ENCODE assay signal across 25 cellular contexts in genomic region chr6:147873826-147874225, GRCh38.
DNase-seq lines count a peak whose midpoint lies in the region; ATAC-seq, FAIRE-seq and TF ChIP-seq lines count a peak whose summit lies in the region.
"Had no signal": no experiment of that assay in that cellular context is flagged by ENCODE, and none has a peak within 500 bp of the region (broad histone marks: within the 10 kb centered on the region; RNA-seq: fewer than 3 reads in every experiment).

No MANE protein-coding gene starts in this region.

- no peak for ATAC-seq in right lobe of liver
- no peak for ATAC-seq in activated CD4-positive, alpha-beta T cell treated with anti-CD3 and anti-CD28 coated beads for 36 hours
- no peak for ATAC-seq in left colon
- ATAC-seq: HepG2, K562 had no signal

- peak; percentile 29 for DNase-seq in LHCN-M2 (ENCODE audit: low read depth)
- DNase-seq in fibroblast of gingiva (ENCODE audit: low read depth), result peak; percentile 42
- DNase-seq in osteoblast (ENCODE audit: insufficient read length, low spot score, missing footprints), result peak; percentile 64
- no peak for DNase-seq in right lobe of liver
- DNase-seq in activated CD4-positive, alpha-beta T cell treated with anti-CD3 and anti-CD28 coated beads for 36 hours, result no peak
- no peak for DNase-seq in kidney
- no peak for DNase-seq in left colon
- DNase-seq: BE2C, Calu3, DMS79 treated with DMSO at 0.1 percent for 48 hours, Kasumi-1, NCI-H1048, NCI-H1417 treated with DMSO at 0.1 percent for 48 hours, NCI-H1694 treated with DMSO at 0.1 percent for 48 hours, NCI-H2081, NCI-H2227 treated with DMSO at 0.1 percent for 48 hours, NCI-H510A, NCI-H69, Right ventricle myocardium superior, RPMI8226 had no signal

- POLR2A ChIA-PET in activated CD4-positive, alpha-beta T cell treated with anti-CD3 and anti-CD28 coated beads for 36 hours (lab: Charles Lee), result no interaction called here

- no peaks in the 10 kb centered on the region for H3K4me1 ChIP-seq in osteoblast (ENCODE audit: insufficient read depth, low read length)
- no peaks in the 10 kb centered on the region for H3K4me1 ChIP-seq in right lobe of liver
- no peaks in the 10 kb centered on the region for H3K4me1 ChIP-seq in kidney (ENCODE audit: control insufficient read depth in 1 of 2, insufficient read depth in 1 of 2, low read depth in 1 of 2, low read length in 2 of 2)
- H3K4me1 ChIP-seq: BE2C had no signal

- no peak overlapping the region for H3K4me3 Mint-ChIP-seq in activated CD4-positive, alpha-beta T cell treated with anti-CD3 and anti-CD28 coated beads for 36 hours

- H3K4me3 ChIP-seq in osteoblast (ENCODE audit: insufficient read depth, low read length) (no peak overlapping the region), right lobe of liver (no peak overlapping the region), kidney (ENCODE audit: low read length in 2 of 2) (no peak overlapping the region)
- H3K4me3 ChIP-seq: K562, SJSA1 had no signal

- H3K36me3 Mint-ChIP-seq in activated CD4-positive, alpha-beta T cell treated with anti-CD3 and anti-CD28 coated beads for 36 hours (ENCODE audit: low read depth), result no peaks in the 10 kb centered on the region

- H3K9me3 Mint-ChIP-seq in activated CD4-positive, alpha-beta T cell treated with anti-CD3 and anti-CD28 coated beads for 36 hours (ENCODE audit: low read depth), result no peaks in the 10 kb centered on the region

- no peak overlapping the region for H3K9ac ChIP-seq in kidney (ENCODE audit: low read length in 2 of 2)

- H3K27me3 ChIP-seq in osteoblast (ENCODE audit: insufficient read depth, low read length), result no peaks in the 10 kb centered on the region
- H3K27me3 ChIP-seq in right lobe of liver, result no peaks in the 10 kb centered on the region
- H3K27me3 ChIP-seq: BE2C, SJSA1 had no signal

- no peak for TF ChIP-seq POLR2A in right lobe of liver (IDR thresholded peaks at IDR 0.05)

- no peak for FAIRE-seq in kidney (lab: Jason Lieb, UNC)
- FAIRE-seq: GM12892, H54, HepG2, K562 had no signal

- H3K9me3 ChIP-seq in osteoblast (ENCODE audit: low read depth, low read length) (no peaks in the 10 kb centered on the region), right lobe of liver (no peaks in the 10 kb centered on the region), kidney (ENCODE audit: control insufficient read depth in 1 of 2, low read length in 2 of 2) (no peaks in the 10 kb centered on the region)
- H3K9me3 ChIP-seq: BE2C, SJSA1 had no signal

- H2AFZ ChIP-seq in osteoblast (ENCODE audit: low read length), result no peak overlapping the region

- CTCF ChIA-PET in activated CD4-positive, alpha-beta T cell treated with anti-CD3 and anti-CD28 coated beads for 36 hours (lab: Charles Lee), result interaction anchor here (0.7 kb wide), 1 partner anchor 572 kb away, joined by 3 read pairs; no protein-coding TSS in a partner anchor

- no peaks in the 10 kb centered on the region for H4K20me1 ChIP-seq in osteoblast (ENCODE audit: insufficient read depth, low read length)

- H3K27ac Mint-ChIP-seq in activated CD4-positive, alpha-beta T cell treated with anti-CD3 and anti-CD28 coated beads for 36 hours, result no peak overlapping the region

- no peak overlapping the region for H3K4me2 ChIP-seq in osteoblast (ENCODE audit: insufficient read depth, low read length)

- peaks cover 1% of the 10 kb centered on the region for H3K27me3 Mint-ChIP-seq in activated CD4-positive, alpha-beta T cell treated with anti-CD3 and anti-CD28 coated beads for 36 hours

- H3K27ac ChIP-seq in osteoblast (ENCODE audit: low read depth, low read length) (no peak overlapping the region), right lobe of liver (no peak overlapping the region), kidney (ENCODE audit: low read depth in 2 of 2, low read length in 2 of 2) (no peak overlapping the region)
- H3K27ac ChIP-seq: SJSA1 had no signal

- H3K36me3 ChIP-seq in osteoblast (ENCODE audit: insufficient read depth, low read length) (no peaks in the 10 kb centered on the region), right lobe of liver (no peaks in the 10 kb centered on the region), kidney (ENCODE audit: control insufficient read depth in 1 of 2, insufficient read depth in 2 of 2, low read length in 2 of 2) (no peaks in the 10 kb centered on the region)
- H3K36me3 ChIP-seq: BE2C, SJSA1 had no signal

- TF ChIP-seq CTCF in osteoblast (IDR thresholded peaks at IDR 0.05; ENCODE audit: extremely low read depth, low read depth, low read length) (no peak), right lobe of liver (IDR thresholded peaks at IDR 0.05) (no peak), kidney (IDR thresholded peaks at IDR 0.05; ENCODE audit: borderline replicate concordance, extremely low read depth, insufficient read depth) (no peak)

- H3K4me1 Mint-ChIP-seq in activated CD4-positive, alpha-beta T cell treated with anti-CD3 and anti-CD28 coated beads for 36 hours, result no peaks in the 10 kb centered on the region

- intact Hi-C loops in right lobe of liver (cut with DNase I), result no loop called here
- intact Hi-C loops in activated CD4-positive, alpha-beta T cell treated with anti-CD3 and anti-CD28 coated beads for 36 hours (cut with DNase I, micrococcal nuclease), result no loop called here
- intact Hi-C loops in kidney (cut with DNase I), result no loop called here
- intact Hi-C loops in left colon (cut with DNase I, micrococcal nuclease), result no loop called here

- H3K79me2 ChIP-seq in osteoblast (ENCODE audit: insufficient read depth, low read length), result no peaks in the 10 kb centered on the region

Comparison
In these comparisons a context has a peak if more than half of its experiments do, and no peak if none do; other contexts are left out.
1. DNase-seq: peak in LHCN-M2 (single experiment), fibroblast of gingiva (single experiment) and osteoblast (single experiment); none in right lobe of liver (0 of 3), activated CD4-positive, alpha-beta T cell treated with anti-CD3 and anti-CD28 coated beads for 36 hours (single experiment), kidney (single experiment) and left colon (0 of 2).